ENCODE assay signal across 1 cellular context in genomic region chr4:7462509-7462971, GRCh38.
TF ChIP-seq lines count a peak whose summit lies in the region.

No MANE protein-coding gene starts in this region.

TF ChIP-seq in GM23338, 12 proteins besides CTCF, POLR2A, EP300 and RAD21 (continued from another document):
- TF ChIP-seq REST (IDR thresholded peaks at IDR 0.05; ENCODE audit: unreplicated experiment) = no peak
TF ChIP-seq in GM23338: peak in this region for 0.
